ENCODE assay signal across 9 cellular contexts in the genomic region with DNA sequence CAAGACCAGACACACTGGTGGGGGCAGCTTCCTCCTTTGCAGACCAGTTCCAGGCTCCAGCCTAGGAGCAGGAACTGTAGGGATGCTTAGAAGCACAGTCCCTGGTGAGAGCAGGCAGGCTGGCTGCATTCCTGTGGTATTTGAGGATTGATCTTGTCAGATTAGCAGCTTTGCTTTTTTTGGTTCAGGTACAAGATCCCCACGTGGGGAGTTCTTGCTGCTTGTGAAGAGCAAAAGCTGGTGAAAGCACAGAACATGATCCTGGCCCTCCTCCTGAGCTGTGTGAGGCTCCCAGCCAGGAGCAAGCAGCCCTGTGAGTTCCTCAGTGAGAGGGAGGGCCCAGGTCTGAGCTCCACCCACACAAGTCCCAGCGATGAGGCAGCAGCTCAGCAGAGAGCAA.
DNase-seq lines count a peak whose midpoint lies in the region; ATAC-seq, FAIRE-seq and TF ChIP-seq lines count a peak whose summit lies in the region.
"Had no signal": no experiment of that assay in that cellular context is flagged by ENCODE, and none has a peak within 500 bp of the region (broad histone marks: within the 10 kb centered on the region; RNA-seq: fewer than 3 reads in every experiment).

No MANE protein-coding gene starts in this region.

- no peak for TF ChIP-seq RAD21 in A549 (conservative IDR thresholded peaks at IDR 0.05 in 1 of 2, IDR thresholded peaks at IDR 0.05 in 1 of 2)

- H3K27me3 ChIP-seq in HUES64 (ENCODE audit: insufficient read depth, low read length): no peaks in the 10 kb centered on the region

- in situ Hi-C loops in astrocyte of the spinal cord (cut with HindIII; ENCODE audit: low sequenced_read_pairs) (no loop called here), GM13977 (cut with MboI; ENCODE audit: low pct_unique_long_range_greater_than_20kb, low sequenced_read_pairs, unreplicated experiment) (no loop called here)

- H3K36me3 ChIP-seq in HUES64 (ENCODE audit: insufficient read depth, low read length): no peaks in the 10 kb centered on the region

- no peak for TF ChIP-seq POLR2A in A549 (IDR thresholded peaks at IDR 0.05; ENCODE audit: low read length)

- H3K4me3 ChIP-seq in A549: no peak overlapping the region
- no peak overlapping the region for H3K4me3 ChIP-seq in HUES64 (ENCODE audit: low read length)
- no peak overlapping the region for H3K4me3 ChIP-seq in astrocyte of the spinal cord (ENCODE audit: low read depth, low read length)

- CTCF ChIA-PET in A549 (lab: Yijun Ruan, JAX): interaction anchor here (1.6 kb wide), 1 partner anchor 14 kb away, joined by 4 read pairs; no protein-coding TSS in a partner anchor

- H3K27ac ChIP-seq in A549 (no peak overlapping the region), HUES64 (ENCODE audit: low read depth, low read length) (peak overlapping the region; percentile 3; the same call in 1 of the 2 replicates)

- peak; percentile 30 to 61; a peak in 3 of 6 replicates for ATAC-seq in A549

- H3K4me1 ChIP-seq in A549 (peaks cover 1% of the 10 kb centered on the region; the same call in 2 of the 3 replicates), HUES64 (ENCODE audit: insufficient read depth, low read length) (peaks cover 11% of the 10 kb centered on the region; the same call in 1 of the 2 replicates)

- no peak for TF ChIP-seq CTCF in A549 (IDR thresholded peaks at IDR 0.05)
- no peak for TF ChIP-seq CTCF in astrocyte of the spinal cord (IDR thresholded peaks at IDR 0.05; ENCODE audit: low read depth, low read length)
- no peak for TF ChIP-seq CTCF in GM13977 (IDR thresholded peaks at IDR 0.05; ENCODE audit: extremely low read depth, insufficient read depth, missing control alignments)

- no peak overlapping the region for H3K9ac ChIP-seq in HUES64 (ENCODE audit: low read depth, low read length)

- FAIRE-seq in A549 (lab: Jason Lieb, UNC): no peak

- TF ChIP-seq EP300 in A549 (IDR thresholded peaks at IDR 0.05): no peak

- no peak for DNase-seq in A549 (ENCODE audit: low read depth in 1 of 2, low spot score in 1 of 2)
- DNase-seq in astrocyte of the spinal cord (ENCODE audit: low read depth, low spot score): peak; percentile 100
- peak; percentile 72 for DNase-seq in kidney tubule cell (ENCODE audit: low spot score)
- no peak for DNase-seq in GM13977 (ENCODE audit: low spot score)
- DNase-seq in activated CD8-positive, alpha-beta memory T cell treated with anti-CD3 and anti-CD28 coated beads, Interleukin-2, amount 50 U/mL, for 4 hours: no peak
- DNase-seq in DMS53 treated with DMSO at 0.1 percent for 48 hours (lab: John Stamatoyannopoulos, UW; ENCODE audit: unreplicated experiment): no peak
- DNase-seq in NCI-H69 (lab: John Stamatoyannopoulos, UW): no peak
- DNase-seq: DND-41 had no signal

- WGBS in A549 (ENCODE audit: missing lambda C conversion rate): 40% methylated on average over 2 of the region's 2 CpGs
- WGBS in HUES64: 14% methylated on average over 2 of the region's 2 CpGs

- H3K4me2 ChIP-seq in A549: no peak overlapping the region

- POLR2A ChIA-PET in A549 (lab: Yijun Ruan, JAX): no interaction called here

- H3K9me3 ChIP-seq in A549: no peaks in the 10 kb centered on the region
- H3K9me3 ChIP-seq in HUES64 (ENCODE audit: insufficient read depth, low read depth, low read length): no peaks in the 10 kb centered on the region

TF ChIP-seq in A549, 52 proteins besides CTCF, POLR2A, EP300 and RAD21:
- TF ChIP-seq RNF2 (IDR thresholded peaks at IDR 0.05; ENCODE audit: borderline replicate concordance, low read depth): no peak
- no peak for TF ChIP-seq ATOH8 (CRISPR knock-in tag; IDR thresholded peaks at IDR 0.05; ENCODE audit: low read depth)
TF ChIP-seq in A549: peak in this region for 0.

Comparison
In these comparisons a context has a peak if more than half of its experiments do, and no peak if none do; other contexts are left out.
1. DNase-seq: peak in astrocyte of the spinal cord (single experiment) and kidney tubule cell (single experiment); none in A549 (0 of 2), GM13977 (single experiment), activated CD8-positive, alpha-beta memory T cell treated with anti-CD3 and anti-CD28 coated beads, Interleukin-2, amount 50 U/mL, for 4 hours (single experiment), DMS53 treated with DMSO at 0.1 percent for 48 hours (single experiment) and NCI-H69 (single experiment).